ENCODE assay signal across 18 cellular contexts in the genomic region with DNA sequence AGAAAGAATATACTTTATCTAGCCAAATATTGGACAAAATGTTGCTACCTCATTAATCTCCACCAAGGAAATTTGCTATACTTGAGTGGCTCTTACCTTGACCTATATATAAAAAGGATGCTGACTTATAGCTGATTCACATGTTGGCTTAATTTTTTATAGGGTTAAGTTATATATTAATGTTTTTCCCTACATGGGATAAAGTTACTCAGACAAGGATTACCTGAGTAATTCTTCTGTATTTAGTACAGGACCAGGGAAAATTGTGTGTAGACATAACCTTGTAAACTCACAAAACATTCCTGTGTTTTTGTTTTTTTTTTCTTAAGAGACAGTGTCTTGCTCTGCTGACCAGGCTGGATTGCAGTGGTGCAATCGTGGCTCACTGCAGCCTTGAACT. TPM values are rescaled to one million over a fixed set of nuclear protein-coding genes. Genes with fewer than 3 reads are reported as not detected.
A peak's percentile ranks its signal among the peaks of the same experiment; 100 is the strongest.
DNase-seq lines count a peak whose midpoint lies in the region; ATAC-seq and TF ChIP-seq lines count a peak whose summit lies in the region.
"Had no signal": no experiment of that assay in that cellular context is flagged by ENCODE, and none has a peak within 500 bp of the region (broad histone marks: within the 10 kb centered on the region; RNA-seq: fewer than 3 reads in every experiment).

No MANE protein-coding gene starts in this region.

- H3K36me3 ChIP-seq in PC-3 (ENCODE audit: low read depth, low read length): no peaks in the 10 kb centered on the region
- no peaks in the 10 kb centered on the region for H3K36me3 ChIP-seq in heart right ventricle
- H3K36me3 ChIP-seq: BE2C, BLaER1 had no signal

- H3K4me1 ChIP-seq in PC-3 (ENCODE audit: insufficient read depth, low read length): peaks cover 26% of the 10 kb centered on the region
- peaks cover 0 to 4% (median 0%) of the 10 kb centered on the region in 9 donors for H3K4me1 ChIP-seq in heart right ventricle
- H3K4me1 ChIP-seq: BE2C, BLaER1 had no signal

- ATAC-seq in PC-3 (peak; percentile 74), heart right ventricle (no peak), HG02884 (IDR thresholded peaks at IDR 0.05; ENCODE audit: unreplicated experiment) (no peak)

- CTCF ChIA-PET in PC-3 (lab: Charles Lee): no interaction called here

- POLR2A ChIA-PET in PC-3 (lab: Charles Lee; ENCODE audit: unreplicated experiment): no interaction called here

- H3K9me2 ChIP-seq in PC-3 (replicated peaks; ENCODE audit: low read length): no peaks in the 10 kb centered on the region

- intact Hi-C loops in PC-3 (cut with micrococcal nuclease) (no loop called here), heart right ventricle (cut with DNase I) (no loop called here)

- H3K9ac ChIP-seq in PC-3 (ENCODE audit: low read length): no peak overlapping the region
- H3K9ac ChIP-seq: BLaER1 had no signal

- TF ChIP-seq CTCF in PC-3 (conservative IDR thresholded peaks at IDR 0.05; ENCODE audit: low read depth, low read length) (no peak), heart right ventricle (IDR thresholded peaks at IDR 0.05) (no peak)

- no TSS peak for BruUV-seq in PC-3 (replicated peaks; lab: Mats Ljungman, UMichigan)

- no peak overlapping the region for H2AFZ ChIP-seq in PC-3 (ENCODE audit: low read length)

- no peak overlapping the region for H3K4me3 ChIP-seq in PC-3 (ENCODE audit: low read length)
- H3K4me3 ChIP-seq in heart right ventricle: no peak overlapping the region
- H3K4me3 ChIP-seq: BLaER1 had no signal

- no peak overlapping the region for H3K4me2 ChIP-seq in PC-3 (ENCODE audit: low read length)
- H3K4me2 ChIP-seq: BLaER1 had no signal

- H4K20me1 ChIP-seq in PC-3 (ENCODE audit: low read length): no peaks in the 10 kb centered on the region
- H4K20me1 ChIP-seq: BLaER1 had no signal

- H3K79me2 ChIP-seq in PC-3 (ENCODE audit: low read length): no peaks in the 10 kb centered on the region

- H3K27ac ChIP-seq in PC-3 (ENCODE audit: low read length): peak overlapping the region; percentile 49
- no peak overlapping the region for H3K27ac ChIP-seq in heart right ventricle
- H3K27ac ChIP-seq: BLaER1 had no signal

- 67 to 79% methylated on average over 1 of the region's 1 CpG for WGBS in heart right ventricle, 2 donors

- H3F3A ChIP-seq in PC-3 (ENCODE audit: low read length, unreplicated experiment): no peaks in the 10 kb centered on the region

- H3K9me3 ChIP-seq in PC-3 (ENCODE audit: low read length): no peaks in the 10 kb centered on the region
- H3K9me3 ChIP-seq in heart right ventricle: peaks cover 0 to 15% (median 7%) of the 10 kb centered on the region in 11 donors
- H3K9me3 ChIP-seq: BE2C had no signal

- peak; percentile 69 for DNase-seq in PC-3
- DNase-seq in kidney tubule cell (ENCODE audit: low spot score): peak; percentile 78
- no peak for DNase-seq in hypothalamus (lab: John Stamatoyannopoulos, UW)
- DNase-seq in heart right ventricle: no peak
- DNase-seq: 8988T; ACHN; BE2C; C1 segment of cervical spinal cord; Calu3; CD4-positive, alpha-beta memory T cell; CD4-positive, CD25-positive, alpha-beta regulatory T cell; CD8-positive, alpha-beta memory T cell; COR-L47; DMS79 treated with DMSO at 0.1 percent for 48 hours; GF-D8 had no signal

- no peaks in the 10 kb centered on the region; the same call in 1 of the 2 replicates for H3K27me3 ChIP-seq in PC-3 (ENCODE audit: low read length)
- no peaks in the 10 kb centered on the region for H3K27me3 ChIP-seq in heart right ventricle
- H3K27me3 ChIP-seq: BE2C, BLaER1 had no signal

RNA-seq across cellular contexts. Expression of gene SOHLH2, which starts 30.6 kb away (rescaled TPM):
- total RNA-seq in PC-3 (2014; rRNA removed) (not detected in 2 replicates), heart right ventricle (1 to 10 TPM in 3 of 10 donors, under 1 TPM in 5, not detected in 2; 0.10 to 3.0 (median 0.79) TPM)
- polyA plus RNA-seq in heart right ventricle: 1 to 10 TPM in 1 of 2 donors, under 1 TPM in 1; 0.25 to 1.0 TPM
- total RNA-seq: Calu3; CD4-positive, alpha-beta memory T cell; CD4-positive, CD25-positive, alpha-beta regulatory T cell; CD8-positive, alpha-beta memory T cell had no signal
- polyA plus RNA-seq: CD14-positive monocyte; CD4-positive, alpha-beta memory T cell; CD4-positive, CD25-positive, alpha-beta regulatory T cell; CD8-positive, alpha-beta memory T cell had no signal

RNA-seq across cellular contexts. Expression of gene CCDC169, which starts 52.6 kb away (rescaled TPM):
- total RNA-seq in PC-3 (2014; rRNA removed) (0.69 and 6.5 TPM in 2 replicates), heart right ventricle (1 to 10 TPM in 6 of 10 donors, under 1 TPM in 4; 0.15 to 5.4 (median 2.2) TPM)
- polyA plus RNA-seq in heart right ventricle: under 1 TPM; 0.22 to 0.35 TPM
- total RNA-seq: Calu3; CD4-positive, alpha-beta memory T cell; CD4-positive, CD25-positive, alpha-beta regulatory T cell; CD8-positive, alpha-beta memory T cell had no signal
- polyA plus RNA-seq: CD14-positive monocyte; CD4-positive, alpha-beta memory T cell; CD4-positive, CD25-positive, alpha-beta regulatory T cell; CD8-positive, alpha-beta memory T cell had no signal

Comparison
In these comparisons a context has a peak if more than half of its experiments do, and no peak if none do; other contexts are left out.
1. DNase-seq: peak in PC-3 (single experiment) and kidney tubule cell (single experiment); none in hypothalamus (0 of 51) and heart right ventricle (0 of 2).